12 cellular contexts compared by ENCODE assay signal in genomic region chr11:123517559-123518364, GRCh38.
A peak's percentile ranks its signal among the peaks of the same experiment; 100 is the strongest.
DNase-seq lines count a peak whose midpoint lies in the region; ATAC-seq, FAIRE-seq and TF ChIP-seq lines count a peak whose summit lies in the region.
"Had no signal": no experiment of that assay in that cellular context is flagged by ENCODE, and none has a peak within 500 bp of the region (broad histone marks: within the 10 kb centered on the region; RNA-seq: fewer than 3 reads in every experiment).

No MANE protein-coding gene starts in this region.

- POLR2A ChIA-PET in GM10248 (lab: Yijun Ruan, JAX) (interaction anchor here (0.9 kb wide), 1 partner anchor 20 kb away, joined by 4 read pairs; no protein-coding TSS in a partner anchor), H1 (lab: Charles Lee; ENCODE audit: partially characterized antibody) (no interaction called here), HEK293T (lab: Yijun Ruan, JAX) (no interaction called here)

- H3K56ac ChIP-seq in H1 (replicated peaks; ENCODE audit: insufficient read length, low read depth, low read length), result no peak overlapping the region

- H3K79me2 ChIP-seq in H1 (ENCODE audit: control insufficient read depth in 1 of 2, insufficient read depth in 2 of 2, low read length in 2 of 2), result 0 out of 4 replicates have a peak, but pooled peaks cover 0 to 4% of the 10 kb centered on the region in 2 experiments

- no peak for TF ChIP-seq EP300 in H1 (IDR thresholded peaks at IDR 0.05; ENCODE audit: borderline replicate concordance in 1 of 2, low read depth in 2 of 2, low read length in 2 of 2)

- no peak overlapping the region for H2AK5ac ChIP-seq in H1 (ENCODE audit: low read depth, low read length)

- no peak overlapping the region for H3K23ac ChIP-seq in H1 (ENCODE audit: insufficient read length)

- no peak overlapping the region for H2BK20ac ChIP-seq in H1 (ENCODE audit: low read length)

- TF ChIP-seq POLR2A in H1 (IDR thresholded peaks at IDR 0.05; ENCODE audit: control extremely low read depth in 1 of 2, low read depth in 2 of 2, low read length in 2 of 2), result no peak

- H3K4me3 ChIP-seq in H1 (ENCODE audit: extremely low read depth in 1 of 4, insufficient read depth in 2 of 4, low read depth in 3 of 4, low read length in 4 of 4), result no peak overlapping the region
- H3K4me3 ChIP-seq: skin epidermis had no signal

- no peaks in the 10 kb centered on the region; the same call in 1 of the 2 replicates for H3K79me1 ChIP-seq in H1 (ENCODE audit: low read depth, low read length)

- H3K18ac ChIP-seq in H1 (ENCODE audit: extremely low read depth, low read length), result no peak overlapping the region

- TF ChIP-seq CTCF in GM10248 (IDR thresholded peaks at IDR 0.05; ENCODE audit: control extremely low read depth, extremely low read depth, low read depth, missing control alignments), result no peak
- no peak for TF ChIP-seq CTCF in H1 (IDR thresholded peaks at IDR 0.05; ENCODE audit: control extremely low read depth in 1 of 3, insufficient read depth in 1 of 3, low read depth in 1 of 3, low read length in 3 of 3)

- TF ChIP-seq RAD21 in H1 (IDR thresholded peaks at IDR 0.05 in 1 of 2, conservative IDR thresholded peaks at IDR 0.05 in 1 of 2; ENCODE audit: low read depth in 2 of 2, low read length in 2 of 2), result no peak

- WGBS in H1 (ENCODE audit: extremely low coverage in 1 of 2, insufficient coverage in 1 of 2, insufficient read length in 1 of 2, insufficient replicate concordance in 2 of 2, low coverage in 1 of 2, low lambda C conversion rate in 2 of 2, missing lambda C conversion rate in 1 of 2), 2 experiments, result 89% methylated on average over 17 of the region's 17 CpGs; no CpG with 5 or more reads in 1 of the 2 experiments

- H3K9me3 ChIP-seq in H1 (ENCODE audit: insufficient read depth in 2 of 2, low read depth in 1 of 2, low read length in 1 of 2), result no peaks in the 10 kb centered on the region

- peaks cover 12 to 22% (median 16%) of the 10 kb centered on the region in 4 experiments for H3K4me1 ChIP-seq in H1 (replicated peaks in 1 of 4; ENCODE audit: control insufficient read depth in 3 of 4, insufficient read depth in 4 of 4, low read length in 3 of 4)

- no peak for FAIRE-seq in H1 (lab: Jason Lieb, UNC)

- H3K14ac ChIP-seq in H1 (ENCODE audit: insufficient read length), result no peak overlapping the region

- peak; percentile 55 for DNase-seq in GM10248 (ENCODE audit: extremely low spot score)
- DNase-seq in H1 (ENCODE audit: low read depth in 1 of 2, low spot score in 2 of 2), result no peak
- no peak for DNase-seq in HEK293T (ENCODE audit: extremely low spot score)
- DNase-seq in pons (ENCODE audit: low spot score), result no peak
- no peak for DNase-seq in DMS153 (lab: John Stamatoyannopoulos, UW)
- no peak for DNase-seq in ecto neural progenitor cell (ENCODE audit: low spot score)
- DNase-seq: activated naive CD8-positive, alpha-beta T cell treated with anti-CD3 and anti-CD28 coated beads, Interleukin-2, amount 10 ng/mL, durations not matched to agents 7 days and 5 days; NCI-H1436 treated with DMSO at 0.1 percent for 48 hours had no signal

- no peak overlapping the region for H2BK15ac ChIP-seq in H1 (ENCODE audit: low read length)

- H3K27ac ChIP-seq in H1 (ENCODE audit: low read depth, low read length), result no peak overlapping the region
- H3K27ac ChIP-seq: RWPE1, skin epidermis had no signal

- H4K5ac ChIP-seq in H1 (ENCODE audit: insufficient read length, low read depth, low read length), result no peak overlapping the region

- H4K91ac ChIP-seq in H1 (replicated peaks; ENCODE audit: insufficient read length, low read length), result peak overlapping the region; percentile 9

- no peak overlapping the region for H4K8ac ChIP-seq in H1 (ENCODE audit: extremely low read depth, insufficient read depth, low read length)

- peaks cover 2% of the 10 kb centered on the region; the same call in 1 of the 2 replicates for H3K23me2 ChIP-seq in H1 (ENCODE audit: low read depth, low read length)

- no peak overlapping the region for H2BK5ac ChIP-seq in H1 (ENCODE audit: low read depth, low read length)

- H4K20me1 ChIP-seq in H1 (replicated peaks in 1 of 2; ENCODE audit: control insufficient read depth in 1 of 2, insufficient read depth in 2 of 2, low read length in 2 of 2), result no peaks in the 10 kb centered on the region

- H3K4ac ChIP-seq in H1 (replicated peaks; ENCODE audit: insufficient read length, low read depth, low read length), result no peak overlapping the region

- no peaks in the 10 kb centered on the region for H3K27me3 ChIP-seq in H1 (replicated peaks in 1 of 4; ENCODE audit: control insufficient read depth in 3 of 4, extremely low read depth in 1 of 4, insufficient read depth in 3 of 4, low read length in 3 of 4)

- CTCF ChIA-PET in GM10248 (lab: Yijun Ruan, JAX) (interaction anchor here (0.8 to 4.0 kb wide), 15 partner anchors 10 to 190 kb away, joined by 3 to 11 read pairs (median 5); no protein-coding TSS in a partner anchor), H1 (lab: Charles Lee; ENCODE audit: partially characterized antibody) (interaction anchor here (0.6 to 11.3 kb wide), 10 partner anchors 8 to 111 kb away, joined by 3 to 67 read pairs (median 4); no protein-coding TSS in a partner anchor), HEK293T (lab: Yijun Ruan, JAX) (interaction anchor here (1.0 kb wide), 1 partner anchor 58 kb away, joined by 5 read pairs; no protein-coding TSS in a partner anchor)

- no peaks in the 10 kb centered on the region for H3K36me3 ChIP-seq in H1 (ENCODE audit: control insufficient read depth in 2 of 4, insufficient read depth in 4 of 4, low read length in 3 of 4)

- ATAC-seq in GM19463 (IDR thresholded peaks at IDR 0.05; ENCODE audit: unreplicated experiment) (peak; percentile 61), HG03378 (IDR thresholded peaks at IDR 0.05; ENCODE audit: unreplicated experiment) (peak; percentile 49)

- no peak overlapping the region for H2AFZ ChIP-seq in H1 (ENCODE audit: low read length)

- H3K9ac ChIP-seq in H1 (replicated peaks in 1 of 4; ENCODE audit: extremely low read depth in 1 of 4, low read depth in 3 of 4, low read length in 3 of 4), result no peak overlapping the region

- H2BK120ac ChIP-seq in H1 (replicated peaks; ENCODE audit: low read depth, low read length), result no peak overlapping the region

- H3K4me2 ChIP-seq in H1 (ENCODE audit: insufficient read depth in 1 of 2, low read depth in 2 of 2, low read length in 2 of 2), result no peak overlapping the region

- H2BK12ac ChIP-seq in H1 (ENCODE audit: low read depth, low read length), result no peak overlapping the region

TF ChIP-seq in H1, 55 proteins besides CTCF, POLR2A, EP300 and RAD21 (continues in another document):
- TF ChIP-seq POU5F1 (IDR thresholded peaks at IDR 0.05; ENCODE audit: low read depth, low read length) (no peak), SUZ12 (IDR thresholded peaks at IDR 0.05; ENCODE audit: low read length) (no peak)

TF ChIP-seq in HEK293T, 16 proteins besides CTCF, POLR2A, EP300 and RAD21:
- TF ChIP-seq FOXM1 (IDR thresholded peaks at IDR 0.05; ENCODE audit: borderline replicate concordance) (no peak), FOXK2 (IDR thresholded peaks at IDR 0.05) (no peak), SP1 (IDR thresholded peaks at IDR 0.05) (no peak), LEF1 (IDR thresholded peaks at IDR 0.05; ENCODE audit: borderline replicate concordance) (no peak)
